In the genomic region with DNA sequence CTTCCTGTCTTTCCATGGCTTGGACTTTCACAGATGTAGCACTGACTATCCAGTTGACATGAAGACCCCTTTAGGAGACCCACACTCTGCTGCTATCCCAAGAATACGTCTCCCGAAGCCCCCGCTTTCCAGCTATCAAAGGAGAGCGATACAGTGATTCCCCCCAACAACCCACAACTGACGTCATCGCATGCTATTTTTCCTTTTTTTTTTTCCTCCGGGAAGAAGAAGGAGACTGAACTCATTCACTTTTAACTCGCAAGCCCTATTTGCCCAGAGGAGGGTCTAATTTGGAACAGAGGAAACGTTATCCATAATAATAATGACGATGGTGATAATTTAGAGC, we compare ENCODE assay signal across 11 cellular contexts. TPM values are rescaled to one million over a fixed set of nuclear protein-coding genes. Genes with fewer than 3 reads are reported as not detected.
DNase-seq lines count a peak whose midpoint lies in the region; ATAC-seq, FAIRE-seq and TF ChIP-seq lines count a peak whose summit lies in the region.
"Had no signal": no experiment of that assay in that cellular context is flagged by ENCODE, and none has a peak within 500 bp of the region (broad histone marks: within the 10 kb centered on the region; RNA-seq: fewer than 3 reads in every experiment).

No MANE protein-coding gene starts in this region.

- H4K20me1 ChIP-seq in endothelial cell of umbilical vein (replicated peaks; ENCODE audit: control insufficient read depth, extremely low read depth, insufficient read depth, low read length): no peaks in the 10 kb centered on the region

- POLR2A ChIA-PET in endothelial cell of umbilical vein (lab: Charles Lee): no interaction called here

- intact Hi-C loops in left ventricle myocardium inferior (cut with micrococcal nuclease) (no loop called here), left ventricle myocardium superior (cut with micrococcal nuclease) (loop anchor here (5.0 kb wide), 1 partner anchor 417 kb away; no protein-coding TSS in a partner anchor), endothelial cell of umbilical vein (cut with micrococcal nuclease) (no loop called here), vagina (cut with DNase I) (loop anchor here (10.0 kb wide), 1 partner anchor 509 kb away; no protein-coding TSS in a partner anchor)

- H3K9me3 ChIP-seq in left ventricle myocardium inferior (replicated peaks) (no peaks in the 10 kb centered on the region), endothelial cell of umbilical vein (replicated peaks; ENCODE audit: control insufficient read depth, insufficient read depth, low read length) (no peaks in the 10 kb centered on the region), muscle layer of colon (ENCODE audit: low read length) (no peaks in the 10 kb centered on the region), vagina (no peaks in the 10 kb centered on the region)

- H2AFZ ChIP-seq in endothelial cell of umbilical vein (ENCODE audit: low read depth, low read length): peak overlapping the region; percentile 54

- CTCF ChIA-PET in endothelial cell of umbilical vein (lab: Charles Lee): no interaction called here

- BruUV-seq in endothelial cell of umbilical vein (replicated peaks; lab: Mats Ljungman, UMichigan): no TSS peak

- peak overlapping the region; percentile 19 for H3K9ac ChIP-seq in endothelial cell of umbilical vein (replicated peaks; ENCODE audit: extremely low read depth, insufficient read depth, low read length)
- no peak overlapping the region for H3K9ac ChIP-seq in muscle layer of colon (ENCODE audit: low read length)

- ATAC-seq in left ventricle myocardium superior (no peak), GM21619 (IDR thresholded peaks at IDR 0.05; ENCODE audit: unreplicated experiment) (no peak)

- no peaks in the 10 kb centered on the region for H3K79me2 ChIP-seq in endothelial cell of umbilical vein (ENCODE audit: control insufficient read depth, insufficient read depth, low read length)

- TF ChIP-seq POLR2A in endothelial cell of umbilical vein (IDR thresholded peaks at IDR 0.05; ENCODE audit: low read depth, low read length): no peak
- no peak for TF ChIP-seq POLR2A in vagina (IDR thresholded peaks at IDR 0.05)

- H3K4me1 ChIP-seq in left ventricle myocardium inferior: peaks cover 36% of the 10 kb centered on the region
- H3K4me1 ChIP-seq in endothelial cell of umbilical vein (ENCODE audit: control insufficient read depth, extremely low read depth, insufficient read depth, low read length): peaks cover 3% of the 10 kb centered on the region
- H3K4me1 ChIP-seq in muscle layer of colon (ENCODE audit: insufficient read depth, low read length): peaks cover 7% of the 10 kb centered on the region
- peaks cover 19% of the 10 kb centered on the region for H3K4me1 ChIP-seq in vagina

- DNase-seq in left ventricle myocardium inferior: no peak
- no peak for DNase-seq in left ventricle myocardium superior
- DNase-seq in endothelial cell of umbilical vein (ENCODE audit: low read depth, low spot score): peak; percentile 53
- DNase-seq in vagina (ENCODE audit: extremely low spot score in 2 of 2): no peak
- DNase-seq in activated CD8-positive, alpha-beta memory T cell treated with anti-CD3 and anti-CD28 coated beads, Interleukin-2, amount 50 U/mL, for 48 hours: no peak
- no peak for DNase-seq in DMS153 (lab: John Stamatoyannopoulos, UW)
- DNase-seq: CD4-positive, alpha-beta T cell had no signal

- H3K4me2 ChIP-seq in endothelial cell of umbilical vein (ENCODE audit: insufficient read depth, low read length): peak overlapping the region; percentile 77

- no peaks in the 10 kb centered on the region for H3K9me1 ChIP-seq in endothelial cell of umbilical vein (replicated peaks; ENCODE audit: control insufficient read depth, extremely low read depth, insufficient read depth, low read length)

- H3K36me3 ChIP-seq in left ventricle myocardium inferior: no peaks in the 10 kb centered on the region
- no peaks in the 10 kb centered on the region for H3K36me3 ChIP-seq in endothelial cell of umbilical vein (ENCODE audit: control insufficient read depth in 2 of 2, extremely low read depth in 1 of 2, insufficient read depth in 2 of 2, low read length in 2 of 2)
- H3K36me3 ChIP-seq in muscle layer of colon (ENCODE audit: insufficient read depth, low read length): no peaks in the 10 kb centered on the region
- H3K36me3 ChIP-seq in vagina: no peaks in the 10 kb centered on the region

- H3K27me3 ChIP-seq in left ventricle myocardium inferior (ENCODE audit: low read depth) (peaks cover 32% of the 10 kb centered on the region), endothelial cell of umbilical vein (ENCODE audit: control insufficient read depth in 2 of 2, insufficient read depth in 2 of 2, low read length in 2 of 2) (peaks cover 0 to 22% of the 10 kb centered on the region in 2 experiments), muscle layer of colon (ENCODE audit: control insufficient read depth in 1 of 2, insufficient read depth in 2 of 2, low read length in 2 of 2) (peaks cover 12 to 34% of the 10 kb centered on the region in 2 donors), vagina (no peaks in the 10 kb centered on the region)

- FAIRE-seq in endothelial cell of umbilical vein (lab: Jason Lieb, UNC): no peak
- FAIRE-seq: endometrium had no signal

- H3K27ac ChIP-seq in left ventricle myocardium inferior (replicated peaks): peak overlapping the region; percentile 88
- no peak overlapping the region for H3K27ac ChIP-seq in endothelial cell of umbilical vein (ENCODE audit: insufficient read depth, low read depth, low read length)
- H3K27ac ChIP-seq in muscle layer of colon (ENCODE audit: low read depth, low read length): peak overlapping the region; percentile 49
- H3K27ac ChIP-seq in vagina: peak overlapping the region; percentile 87

- dilution Hi-C loops in endothelial cell of umbilical vein (cut with MboI; ENCODE audit: extremely low pct_ligation_motif_present, low sequenced_read_pairs): no loop called here

- peak overlapping the region; percentile 72 for H3K4me3 ChIP-seq in left ventricle myocardium inferior
- peak overlapping the region in 2 of 3 experiments; percentile 24 to 46 for H3K4me3 ChIP-seq in endothelial cell of umbilical vein (replicated peaks in 1 of 3; ENCODE audit: insufficient read depth in 1 of 3, low read depth in 1 of 3, low read length in 3 of 3)
- peak overlapping the region in 1 of 2 donors; percentile 66 for H3K4me3 ChIP-seq in muscle layer of colon (ENCODE audit: low read depth in 1 of 2, low read length in 2 of 2)
- peak overlapping the region; percentile 55 to 66 for H3K4me3 ChIP-seq in vagina

- TF ChIP-seq CTCF in left ventricle myocardium inferior (IDR thresholded peaks at IDR 0.05; ENCODE audit: borderline replicate concordance) (no peak), endothelial cell of umbilical vein (IDR thresholded peaks at IDR 0.05; ENCODE audit: extremely low read depth in 1 of 2, insufficient read depth in 1 of 2, low read depth in 1 of 2, low read length in 2 of 2) (no peak), vagina (IDR thresholded peaks at IDR 0.05) (no peak)

TF ChIP-seq in endothelial cell of umbilical vein, 7 proteins besides CTCF, POLR2A, EP300 and RAD21:
- TF ChIP-seq JUN (IDR thresholded peaks at IDR 0.05; ENCODE audit: borderline replicate concordance, insufficient read depth, insufficient read length, low read depth): peak; percentile 19
- TF ChIP-seq POLR2AphosphoS5 (IDR thresholded peaks at IDR 0.05; ENCODE audit: insufficient read depth, low read depth, low read length): no peak

RNA-seq across cellular contexts. Expression of gene PAPPA, which starts 2.1 kb away (rescaled TPM):
- total RNA-seq in left ventricle myocardium inferior: 0.69 TPM
- total RNA-seq in left ventricle myocardium superior: 1.1 TPM
- 0.12 and 0.13 TPM in 2 replicates for total RNA-seq in endothelial cell of umbilical vein
- polyA plus RNA-seq in endothelial cell of umbilical vein: 0.30 and 0.41 TPM in 2 replicates
- polyA plus RNA-seq in endothelial cell of umbilical vein (2011; cell fraction: cytosol; rRNA removed): 0.24 and 0.26 TPM in 2 replicates
- polyA plus RNA-seq in endothelial cell of umbilical vein (2011; cell fraction: nucleus; rRNA removed): 0.58 and 0.77 TPM in 2 replicates
- polyA plus RNA-seq in endothelial cell of umbilical vein (2012): 0.35 and 0.75 TPM in 2 replicates
- polyA minus RNA-seq in endothelial cell of umbilical vein: 1.6 TPM in 2 replicates
- 2.7 TPM for polyA minus RNA-seq in endothelial cell of umbilical vein (2011; cell fraction: cytosol; rRNA and poly(A)+ RNA removed)
- 2.0 and 2.2 TPM in 2 replicates for polyA minus RNA-seq in endothelial cell of umbilical vein (2011; cell fraction: nucleus; rRNA and poly(A)+ RNA removed)
- total RNA-seq in vagina: 4.4 TPM
- total RNA-seq: activated CD8-positive, alpha-beta memory T cell treated with anti-CD3 and anti-CD28 coated beads for 36 hours had no signal

Comparison
In these comparisons a context has a peak if more than half of its experiments do, and no peak if none do; other contexts are left out.
1. intact Hi-C loops: an anchor here in left ventricle myocardium superior (5.0 kb wide) and vagina (10.0 kb wide); none called in left ventricle myocardium inferior and endothelial cell of umbilical vein.